In genomic region chr14:50829472-50830043, GRCh38 we compare ENCODE assay signal across 8 cellular contexts. TPM values are rescaled to one million over a fixed set of nuclear protein-coding genes. Genes with fewer than 3 reads are reported as not detected.
DNase-seq lines count a peak whose midpoint lies in the region; ATAC-seq, FAIRE-seq and TF ChIP-seq lines count a peak whose summit lies in the region.

No MANE protein-coding gene starts in this region.

- 85% methylated on average over 14 of the region's 14 CpGs for WGBS in A549 (ENCODE audit: missing lambda C conversion rate)

- peak overlapping the region; percentile 91 for H3K4me3 Mint-ChIP-seq in activated T-helper 17 cell treated with anti-CD3 and anti-CD28 coated beads, Interleukin-2, amount 50 U/mL, for 72 hours
- H3K4me3 Mint-ChIP-seq in stimulated activated effector memory CD8-positive, alpha-beta T cell treated with anti-CD3 and anti-CD28 coated beads, Interleukin-12 subunit alpha, Interleukin-12 subunit beta, amount 100 ng/mL, for 72 hours = peak overlapping the region; percentile 87

- no peak for ATAC-seq in A549
- ATAC-seq in activated T-helper 17 cell treated with anti-CD3 and anti-CD28 coated beads, Interleukin-2, amount 50 U/mL, for 72 hours (replicated peaks) = no peak
- no peak for ATAC-seq in stimulated activated effector memory CD8-positive, alpha-beta T cell treated with anti-CD3 and anti-CD28 coated beads, Interleukin-12 subunit alpha, Interleukin-12 subunit beta, amount 100 ng/mL, for 72 hours
- no peak for ATAC-seq in HG03108 (IDR thresholded peaks at IDR 0.05; ENCODE audit: unreplicated experiment)

- no peaks in the 10 kb centered on the region for H3K36me3 Mint-ChIP-seq in activated T-helper 17 cell treated with anti-CD3 and anti-CD28 coated beads, Interleukin-2, amount 50 U/mL, for 72 hours (ENCODE audit: low read depth)
- H3K36me3 Mint-ChIP-seq in stimulated activated effector memory CD8-positive, alpha-beta T cell treated with anti-CD3 and anti-CD28 coated beads, Interleukin-12 subunit alpha, Interleukin-12 subunit beta, amount 100 ng/mL, for 72 hours = peaks cover 17% of the 10 kb centered on the region

- H3K9me3 ChIP-seq in A549 = no peaks in the 10 kb centered on the region
- no peaks in the 10 kb centered on the region for H3K9me3 ChIP-seq in HAP-1
- no peaks in the 10 kb centered on the region for H3K9me3 ChIP-seq in iPS-15b (ENCODE audit: control insufficient read depth, insufficient read depth, low read length)

- TF ChIP-seq CTCF in A549 (IDR thresholded peaks at IDR 0.05) = no peak

- no peaks in the 10 kb centered on the region for H3K9me3 Mint-ChIP-seq in activated T-helper 17 cell treated with anti-CD3 and anti-CD28 coated beads, Interleukin-2, amount 50 U/mL, for 72 hours
- H3K9me3 Mint-ChIP-seq in stimulated activated effector memory CD8-positive, alpha-beta T cell treated with anti-CD3 and anti-CD28 coated beads, Interleukin-12 subunit alpha, Interleukin-12 subunit beta, amount 100 ng/mL, for 72 hours = no peaks in the 10 kb centered on the region

- CTCF ChIA-PET in A549 (lab: Yijun Ruan, JAX) = interaction anchor here (0.8 to 7.9 kb wide), 7 partner anchors 10 to 519 kb away, joined by 3 to 57 read pairs (median 3); no protein-coding TSS in a partner anchor

- H3K4me1 ChIP-seq in A549 = peaks cover 16% of the 10 kb centered on the region; the same call in 2 of the 3 replicates
- peaks cover 23% of the 10 kb centered on the region for H3K4me1 ChIP-seq in HAP-1
- peaks cover 15% of the 10 kb centered on the region for H3K4me1 ChIP-seq in iPS-15b (ENCODE audit: control insufficient read depth, insufficient read depth, low read length)

- H3K36me3 ChIP-seq in HAP-1 (replicated peaks) (no peaks in the 10 kb centered on the region), iPS-15b (ENCODE audit: control insufficient read depth, insufficient read depth, low read length) (no peaks in the 10 kb centered on the region)

- DNase-seq in A549 (ENCODE audit: low read depth in 1 of 2, low spot score in 1 of 2) (no peak), HAP-1 (ENCODE audit: low spot score in 2 of 2) (peak; percentile 21 to 35), activated gamma-delta T cell treated with Interleukin-2 at 50 U/mL for 16 hours (no peak)
- no peak for DNase-seq in stimulated activated effector memory CD8-positive, alpha-beta T cell treated with anti-CD3 and anti-CD28 coated beads, Interleukin-12 subunit alpha, Interleukin-12 subunit beta, amount 100 ng/mL, for 72 hours (ENCODE audit: low spot score in 2 of 2)
- no peak for DNase-seq in stimulated activated CD4-positive, alpha-beta T cell treated with anti-CD3 and anti-CD28 coated beads, Interleukin-2, amount 100 ng/mL, for 24 hours

- POLR2A ChIA-PET in A549 (lab: Yijun Ruan, JAX) = interaction anchor here (2.2 kb wide), 1 partner anchor 31 kb away, joined by 6 read pairs; no protein-coding TSS in a partner anchor

- H3K4me1 Mint-ChIP-seq in activated T-helper 17 cell treated with anti-CD3 and anti-CD28 coated beads, Interleukin-2, amount 50 U/mL, for 72 hours = peaks cover 24% of the 10 kb centered on the region
- peaks cover 56% of the 10 kb centered on the region for H3K4me1 Mint-ChIP-seq in stimulated activated effector memory CD8-positive, alpha-beta T cell treated with anti-CD3 and anti-CD28 coated beads, Interleukin-12 subunit alpha, Interleukin-12 subunit beta, amount 100 ng/mL, for 72 hours

- TF ChIP-seq RAD21 in A549 (conservative IDR thresholded peaks at IDR 0.05 in 1 of 2, IDR thresholded peaks at IDR 0.05 in 1 of 2) = no peak

- no peak for FAIRE-seq in A549 (lab: Jason Lieb, UNC)

- H3K27ac Mint-ChIP-seq in activated T-helper 17 cell treated with anti-CD3 and anti-CD28 coated beads, Interleukin-2, amount 50 U/mL, for 72 hours = peak overlapping the region; percentile 61
- peak overlapping the region; percentile 53 for H3K27ac Mint-ChIP-seq in stimulated activated effector memory CD8-positive, alpha-beta T cell treated with anti-CD3 and anti-CD28 coated beads, Interleukin-12 subunit alpha, Interleukin-12 subunit beta, amount 100 ng/mL, for 72 hours

- TF ChIP-seq POLR2A in A549 (IDR thresholded peaks at IDR 0.05; ENCODE audit: low read length) = no peak

- no peaks in the 10 kb centered on the region for H3K27me3 Mint-ChIP-seq in activated T-helper 17 cell treated with anti-CD3 and anti-CD28 coated beads, Interleukin-2, amount 50 U/mL, for 72 hours

- H3K27me3 ChIP-seq in HAP-1 (ENCODE audit: low read depth) (no peaks in the 10 kb centered on the region), iPS-15b (ENCODE audit: control insufficient read depth, insufficient read depth, low read length) (peaks cover 88% of the 10 kb centered on the region)

- in situ Hi-C loops in HAP-1 (cut with MboI; ENCODE audit: low sequenced_read_pairs) = no loop called here

- H3K27ac ChIP-seq in A549 = peak overlapping the region in 1 of 2 experiments; percentile 99; a peak in 3 of 6 replicates

- H3K4me3 ChIP-seq in A549 = peak overlapping the region; percentile 98
- peak overlapping the region; percentile 69 for H3K4me3 ChIP-seq in HAP-1
- H3K4me3 ChIP-seq in iPS-15b (ENCODE audit: low read depth, low read length) = peak overlapping the region; percentile 59

- H3K4me2 ChIP-seq in A549 = peak overlapping the region; percentile 76

- TF ChIP-seq EP300 in A549 (IDR thresholded peaks at IDR 0.05) = no peak

- no peak overlapping the region for H3K9ac ChIP-seq in iPS-15b (ENCODE audit: low read depth, low read length)

TF ChIP-seq in A549, 52 proteins besides CTCF, POLR2A, EP300 and RAD21:
- TF ChIP-seq FOSB (CRISPR knock-in tag; IDR thresholded peaks at IDR 0.05) = no peak
- TF ChIP-seq GATA3 (IDR thresholded peaks at IDR 0.05; ENCODE audit: borderline replicate concordance) = no peak
- no peak for TF ChIP-seq SMC3 (IDR thresholded peaks at IDR 0.05)
- no peak for TF ChIP-seq SREBF2 (IDR thresholded peaks at IDR 0.05)
- no peak for TF ChIP-seq FOSL2 (IDR thresholded peaks at IDR 0.05)
- no peak for TF ChIP-seq FOSL2 (CRISPR knock-in tag; IDR thresholded peaks at IDR 0.05)
- TF ChIP-seq TP53 (CRISPR knock-in tag; IDR thresholded peaks at IDR 0.05) = no peak
- no peak for TF ChIP-seq HEYL (CRISPR knock-in tag; IDR thresholded peaks at IDR 0.05)
- TF ChIP-seq ZC3H11A (IDR thresholded peaks at IDR 0.05) = no peak
- no peak for TF ChIP-seq RNF2 (IDR thresholded peaks at IDR 0.05; ENCODE audit: borderline replicate concordance, low read depth)
- no peak for TF ChIP-seq PBX3 (IDR thresholded peaks at IDR 0.05)
- TF ChIP-seq FOXS1 (CRISPR knock-in tag; IDR thresholded peaks at IDR 0.05) = no peak
- TF ChIP-seq E2F6 (IDR thresholded peaks at IDR 0.05; ENCODE audit: borderline replicate concordance, low read depth) = no peak
- no peak for TF ChIP-seq ZFP36 (IDR thresholded peaks at IDR 0.05; ENCODE audit: borderline replicate concordance, partially characterized antibody)

RNA-seq across cellular contexts. Expression of gene NIN, which starts 1.4 kb away (rescaled TPM):
- polyA plus RNA-seq in A549 (2011; rRNA removed) = 19.5 and 20.5 TPM in 2 replicates
- polyA plus RNA-seq in A549 (2012; cell fraction: cytosol; rRNA removed) = 4.2 and 4.9 TPM in 2 replicates
- 3.6 and 4.4 TPM in 2 replicates for polyA plus RNA-seq in A549 (2012; cell fraction: nucleus; rRNA removed)
- 11.8 to 12.6 TPM (median 12.4 TPM) in 3 replicates for polyA plus RNA-seq in A549 (2017; fragmentation: RNase III; extraction: RNeasy Plus Mini Kit Qiagen cat#74134 plus additional on column Dnase treatment)
- polyA minus RNA-seq in A549 (2011; rRNA and poly(A)+ RNA removed) = 26.9 and 29.5 TPM in 2 replicates
- 10 to 100 TPM; 25.9 to 42.2 TPM for total RNA-seq in activated T-helper 17 cell treated with anti-CD3 and anti-CD28 coated beads, Interleukin-2, amount 50 U/mL, for 72 hours

RNA-seq across cellular contexts. Expression of gene ABHD12B, which starts 42.3 kb away (rescaled TPM):
- polyA plus RNA-seq in A549 (2011; rRNA removed) (not detected in 2 replicates), A549 (2017; fragmentation: RNase III; extraction: RNeasy Plus Mini Kit Qiagen cat#74134 plus additional on column Dnase treatment) (not detected in 3 replicates)
- not detected in 2 replicates for polyA plus RNA-seq in A549 (2012; cell fraction: cytosol; rRNA removed)
- not detected in 2 replicates for polyA plus RNA-seq in A549 (2012; cell fraction: nucleus; rRNA removed)
- not detected in 2 replicates for polyA minus RNA-seq in A549 (2011; rRNA and poly(A)+ RNA removed)
- not detected for total RNA-seq in activated T-helper 17 cell treated with anti-CD3 and anti-CD28 coated beads, Interleukin-2, amount 50 U/mL, for 72 hours

Comparison
In these comparisons a context has a peak if more than half of its experiments do, and no peak if none do; other contexts are left out.
1. DNase-seq: peak in HAP-1 (2 of 2); none in A549 (0 of 2), stimulated activated effector memory CD8-positive, alpha-beta T cell treated with anti-CD3 and anti-CD28 coated beads, Interleukin-12 subunit alpha, Interleukin-12 subunit beta, amount 100 ng/mL, for 72 hours (0 of 2), stimulated activated CD4-positive, alpha-beta T cell treated with anti-CD3 and anti-CD28 coated beads, Interleukin-2, amount 100 ng/mL, for 24 hours (0 of 2) and activated gamma-delta T cell treated with Interleukin-2 at 50 U/mL for 16 hours (single experiment).
2. Peak in every context shown above with its lines, with median percentiles within 50 percentile points of each other: H3K4me3 ChIP-seq.